1 cellular context compared by ENCODE assay signal in the genomic region with DNA sequence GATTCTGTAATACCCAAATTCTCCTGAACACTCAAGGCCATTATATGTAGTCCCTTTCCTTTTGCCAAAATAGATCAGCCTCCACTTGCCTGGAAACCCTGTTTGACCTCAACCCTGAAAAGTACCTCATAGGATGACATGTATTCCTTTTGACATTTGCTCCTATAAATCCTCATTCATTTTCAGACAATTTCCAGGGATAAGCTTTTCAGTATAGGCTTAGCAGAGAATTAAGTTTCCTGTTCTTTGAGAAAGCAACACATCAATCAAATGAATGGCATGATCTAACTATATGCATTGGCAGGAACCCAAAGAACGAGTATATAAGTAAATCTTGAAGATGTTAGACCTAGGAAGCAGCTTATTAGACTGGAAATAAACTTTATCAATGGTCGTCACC.
A peak's percentile ranks its signal among the peaks of the same experiment; 100 is the strongest.
TF ChIP-seq lines count a peak whose summit lies in the region.

No MANE protein-coding gene starts in this region.

TF ChIP-seq in SK-N-SH, 30 proteins besides CTCF, POLR2A, EP300 and RAD21 (continued from another document):
- TF ChIP-seq, protein P1, sequence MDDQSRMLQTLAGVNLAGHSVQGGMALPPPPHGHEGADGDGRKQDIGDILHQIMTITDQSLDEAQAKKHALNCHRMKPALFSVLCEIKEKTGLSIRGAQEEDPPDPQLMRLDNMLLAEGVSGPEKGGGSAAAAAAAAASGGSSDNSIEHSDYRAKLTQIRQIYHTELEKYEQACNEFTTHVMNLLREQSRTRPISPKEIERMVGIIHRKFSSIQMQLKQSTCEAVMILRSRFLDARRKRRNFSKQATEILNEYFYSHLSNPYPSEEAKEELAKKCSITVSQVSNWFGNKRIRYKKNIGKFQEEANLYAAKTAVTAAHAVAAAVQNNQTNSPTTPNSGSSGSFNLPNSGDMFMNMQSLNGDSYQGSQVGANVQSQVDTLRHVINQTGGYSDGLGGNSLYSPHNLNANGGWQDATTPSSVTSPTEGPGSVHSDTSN (IDR thresholded peaks at IDR 0.05) = peak; percentile 66; the same call in 1 of the 2 replicates
- TF ChIP-seq, protein P2, sequence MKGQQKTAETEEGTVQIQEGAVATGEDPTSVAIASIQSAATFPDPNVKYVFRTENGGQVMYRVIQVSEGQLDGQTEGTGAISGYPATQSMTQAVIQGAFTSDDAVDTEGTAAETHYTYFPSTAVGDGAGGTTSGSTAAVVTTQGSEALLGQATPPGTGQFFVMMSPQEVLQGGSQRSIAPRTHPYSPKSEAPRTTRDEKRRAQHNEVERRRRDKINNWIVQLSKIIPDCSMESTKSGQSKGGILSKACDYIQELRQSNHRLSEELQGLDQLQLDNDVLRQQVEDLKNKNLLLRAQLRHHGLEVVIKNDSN (IDR thresholded peaks at IDR 0.05; ENCODE audit: borderline replicate concordance, low read depth) = no peak
- TF ChIP-seq MXI1 (IDR thresholded peaks at IDR 0.05; ENCODE audit: low read depth, low read length) (no peak), TCF12 (IDR thresholded peaks at IDR 0.05) (peak; percentile 44), ELF1 (IDR thresholded peaks at IDR 0.05) (no peak), RFX5 (IDR thresholded peaks at IDR 0.05; ENCODE audit: low read length) (no peak)
- TF ChIP-seq, protein P3, sequence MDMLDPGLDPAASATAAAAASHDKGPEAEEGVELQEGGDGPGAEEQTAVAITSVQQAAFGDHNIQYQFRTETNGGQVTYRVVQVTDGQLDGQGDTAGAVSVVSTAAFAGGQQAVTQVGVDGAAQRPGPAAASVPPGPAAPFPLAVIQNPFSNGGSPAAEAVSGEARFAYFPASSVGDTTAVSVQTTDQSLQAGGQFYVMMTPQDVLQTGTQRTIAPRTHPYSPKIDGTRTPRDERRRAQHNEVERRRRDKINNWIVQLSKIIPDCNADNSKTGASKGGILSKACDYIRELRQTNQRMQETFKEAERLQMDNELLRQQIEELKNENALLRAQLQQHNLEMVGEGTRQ (IDR thresholded peaks at IDR 0.05; ENCODE audit: borderline replicate concordance, low read depth, low read length) = no peak
- TF ChIP-seq, protein P4, sequence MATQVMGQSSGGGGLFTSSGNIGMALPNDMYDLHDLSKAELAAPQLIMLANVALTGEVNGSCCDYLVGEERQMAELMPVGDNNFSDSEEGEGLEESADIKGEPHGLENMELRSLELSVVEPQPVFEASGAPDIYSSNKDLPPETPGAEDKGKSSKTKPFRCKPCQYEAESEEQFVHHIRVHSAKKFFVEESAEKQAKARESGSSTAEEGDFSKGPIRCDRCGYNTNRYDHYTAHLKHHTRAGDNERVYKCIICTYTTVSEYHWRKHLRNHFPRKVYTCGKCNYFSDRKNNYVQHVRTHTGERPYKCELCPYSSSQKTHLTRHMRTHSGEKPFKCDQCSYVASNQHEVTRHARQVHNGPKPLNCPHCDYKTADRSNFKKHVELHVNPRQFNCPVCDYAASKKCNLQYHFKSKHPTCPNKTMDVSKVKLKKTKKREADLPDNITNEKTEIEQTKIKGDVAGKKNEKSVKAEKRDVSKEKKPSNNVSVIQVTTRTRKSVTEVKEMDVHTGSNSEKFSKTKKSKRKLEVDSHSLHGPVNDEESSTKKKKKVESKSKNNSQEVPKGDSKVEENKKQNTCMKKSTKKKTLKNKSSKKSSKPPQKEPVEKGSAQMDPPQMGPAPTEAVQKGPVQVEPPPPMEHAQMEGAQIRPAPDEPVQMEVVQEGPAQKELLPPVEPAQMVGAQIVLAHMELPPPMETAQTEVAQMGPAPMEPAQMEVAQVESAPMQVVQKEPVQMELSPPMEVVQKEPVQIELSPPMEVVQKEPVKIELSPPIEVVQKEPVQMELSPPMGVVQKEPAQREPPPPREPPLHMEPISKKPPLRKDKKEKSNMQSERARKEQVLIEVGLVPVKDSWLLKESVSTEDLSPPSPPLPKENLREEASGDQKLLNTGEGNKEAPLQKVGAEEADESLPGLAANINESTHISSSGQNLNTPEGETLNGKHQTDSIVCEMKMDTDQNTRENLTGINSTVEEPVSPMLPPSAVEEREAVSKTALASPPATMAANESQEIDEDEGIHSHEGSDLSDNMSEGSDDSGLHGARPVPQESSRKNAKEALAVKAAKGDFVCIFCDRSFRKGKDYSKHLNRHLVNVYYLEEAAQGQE (IDR thresholded peaks at IDR 0.05; ENCODE audit: low read depth, low read length) = no peak
